Comparison of ENCODE assay signal across 9 cellular contexts in genomic region chr3:13549513-13550256, GRCh38. TPM values are rescaled to one million over a fixed set of nuclear protein-coding genes. Genes with fewer than 3 reads are reported as not detected.
A peak's percentile ranks its signal among the peaks of the same experiment; 100 is the strongest.
DNase-seq lines count a peak whose midpoint lies in the region; ATAC-seq and TF ChIP-seq lines count a peak whose summit lies in the region.
"Had no signal": no experiment of that assay in that cellular context is flagged by ENCODE, and none has a peak within 500 bp of the region (broad histone marks: within the 10 kb centered on the region; RNA-seq: fewer than 3 reads in every experiment).

No MANE protein-coding gene starts in this region.

- H3K27me3 Mint-ChIP-seq in T-helper 17 cell, result peaks cover 73% of the 10 kb centered on the region

- no peak overlapping the region for H3K27ac Mint-ChIP-seq in T-helper 17 cell

- peaks cover 20% of the 10 kb centered on the region for H3K4me1 Mint-ChIP-seq in T-helper 17 cell

- H3K27me3 ChIP-seq in DND-41 (ENCODE audit: insufficient read depth, low read length, poor library complexity) (no peaks in the 10 kb centered on the region), heart right ventricle (peaks cover 0 to 35% (median 17%) of the 10 kb centered on the region in 7 donors), skeletal muscle tissue (ENCODE audit: control insufficient read depth in 3 of 3, insufficient read depth in 3 of 3, low read length in 3 of 3) (peaks cover 17 to 35% (median 31%) of the 10 kb centered on the region in 3 donors)

- H3K4me2 ChIP-seq in DND-41 (ENCODE audit: insufficient read depth, low read length), result no peak overlapping the region

- H2AFZ ChIP-seq in DND-41 (ENCODE audit: low read depth, low read length), result no peak overlapping the region

- H3K4me1 ChIP-seq in DND-41 (ENCODE audit: insufficient read depth, low read length), result peaks cover 30% of the 10 kb centered on the region
- H3K4me1 ChIP-seq in heart right ventricle, result peaks cover 14 to 74% (median 31%) of the 10 kb centered on the region in 9 donors
- peaks cover 14 to 23% (median 14%) of the 10 kb centered on the region in 3 donors for H3K4me1 ChIP-seq in skeletal muscle tissue (ENCODE audit: control insufficient read depth in 3 of 3, insufficient read depth in 3 of 3, low read length in 3 of 3)

- DNase-seq in DND-41 (peak; percentile 80), T-helper 17 cell (no peak), heart right ventricle (no peak), SW480 (ENCODE audit: low spot score) (no peak), ACHN (no peak), pons (ENCODE audit: low spot score) (no peak)
- DNase-seq: stimulated activated naive CD4-positive, alpha-beta T cell treated with Interleukin-2 at 50 U/mL for 16 hours had no signal

- H3K4me3 Mint-ChIP-seq in T-helper 17 cell, result peak overlapping the region; percentile 88

- in situ Hi-C loops in ACHN (cut with HindIII; ENCODE audit: low pct_ligation_motif_present, low pct_unique_long_range_greater_than_20kb, low sequenced_read_pairs), result no loop called here

- H3K79me2 ChIP-seq in DND-41 (ENCODE audit: insufficient read depth, low read length), result no peaks in the 10 kb centered on the region

- 53 to 60% methylated on average over 20 to 21 of the region's 21 CpGs for WGBS in heart right ventricle, 2 donors

- ATAC-seq in DND-41 (ENCODE audit: insufficient read depth, low read depth) (peak; percentile 66), T-helper 17 cell (no peak), heart right ventricle (peak in 1 of 8 donors; percentile 6), HG02678 (IDR thresholded peaks at IDR 0.05; ENCODE audit: unreplicated experiment) (no peak)

- H4K20me1 ChIP-seq in DND-41 (ENCODE audit: insufficient read depth, low read length), result no peaks in the 10 kb centered on the region

- 0 out of 2 replicates have a peak overlapping the region, but pooled peaks have one; percentile 38 for H3K27ac ChIP-seq in DND-41 (ENCODE audit: low read length)
- H3K27ac ChIP-seq in heart right ventricle, result peak overlapping the region in 9 of 10 donors; percentile 56 to 90 (median 73)
- peak overlapping the region; percentile 12 for H3K27ac ChIP-seq in skeletal muscle tissue (ENCODE audit: low read depth, low read length)

- intact Hi-C loops in heart right ventricle (cut with DNase I), result no loop called here

- peaks cover 14% of the 10 kb centered on the region for H3K36me3 Mint-ChIP-seq in T-helper 17 cell (ENCODE audit: low read depth)

- TF ChIP-seq CTCF in DND-41 (IDR thresholded peaks at IDR 0.05; ENCODE audit: borderline replicate concordance, extremely low read depth, low read length, poor library complexity, severe bottlenecking) (no peak), heart right ventricle (IDR thresholded peaks at IDR 0.05) (no peak)

- no peaks in the 10 kb centered on the region for H3K9me3 ChIP-seq in DND-41 (ENCODE audit: insufficient read depth, low read length, severe bottlenecking)
- H3K9me3 ChIP-seq in T-helper 17 cell (ENCODE audit: control insufficient read depth, low read length, poor library complexity, severe bottlenecking), result no peaks in the 10 kb centered on the region
- no peaks in the 10 kb centered on the region for H3K9me3 ChIP-seq in heart right ventricle
- no peaks in the 10 kb centered on the region for H3K9me3 ChIP-seq in skeletal muscle tissue (ENCODE audit: control insufficient read depth in 3 of 3, low read length in 3 of 3)

- no peak overlapping the region for H3K9ac ChIP-seq in DND-41 (ENCODE audit: low read depth, low read length)
- H3K9ac ChIP-seq in skeletal muscle tissue (ENCODE audit: low read depth in 1 of 3, low read length in 3 of 3), result peak overlapping the region in 2 of 3 donors; percentile 33 to 72

- no peak overlapping the region for H3K4me3 ChIP-seq in DND-41 (ENCODE audit: low read depth in 1 of 2, low read length in 2 of 2)
- H3K4me3 ChIP-seq in heart right ventricle, result peak overlapping the region in 9 of 10 donors; percentile 34 to 55 (median 52)
- H3K4me3 ChIP-seq in skeletal muscle tissue (ENCODE audit: low read length in 3 of 3), result peak overlapping the region; percentile 52 to 69 (median 60)

- H3K36me3 ChIP-seq in DND-41 (ENCODE audit: insufficient read depth, low read length) (no peaks in the 10 kb centered on the region), heart right ventricle (no peaks in the 10 kb centered on the region), skeletal muscle tissue (ENCODE audit: control insufficient read depth in 3 of 3, insufficient read depth in 3 of 3, low read length in 3 of 3) (no peaks in the 10 kb centered on the region)

RNA-seq across cellular contexts. Expression of gene FBLN2, which starts 0.8 kb away (rescaled TPM):
- total RNA-seq in T-helper 17 cell (1 to 10 TPM in 1 of 2 donors, not detected in 1; 1.5 TPM), heart right ventricle (10 to 100 TPM; 35.4 to 78.9 (median 47.0) TPM), skeletal muscle tissue (35.5 TPM)
- 10 to 100 TPM; 20.7 to 55.9 TPM for polyA plus RNA-seq in heart right ventricle

Comparison
In these comparisons a context has a peak if more than half of its experiments do, and no peak if none do; other contexts are left out.
1. H3K27ac ChIP-seq: peak in every context shown above with its lines; median percentile 73 in heart right ventricle; 38 in DND-41; 12 in skeletal muscle tissue.
2. H3K4me3 ChIP-seq: peak in heart right ventricle (9 of 10) and skeletal muscle tissue (3 of 3); none in DND-41 (0 of 2).
3. RNA of gene FBLN2, which starts 0.8 kb away (total RNA-seq): 35.4 to 78.9 TPM in heart right ventricle and 35.5 TPM in skeletal muscle tissue (single experiment); 1.5 TPM in T-helper 17 cell; every median in the first group is over 10 times any median in the second.